Comparison of ENCODE assay signal across 15 cellular contexts in genomic region chr20:1817577-1818211, GRCh38.
A peak's percentile ranks its signal among the peaks of the same experiment; 100 is the strongest.
DNase-seq lines count a peak whose midpoint lies in the region; ATAC-seq and TF ChIP-seq lines count a peak whose summit lies in the region.
"Had no signal": no experiment of that assay in that cellular context is flagged by ENCODE, and none has a peak within 500 bp of the region (broad histone marks: within the 10 kb centered on the region; RNA-seq: fewer than 3 reads in every experiment).

No MANE protein-coding gene starts in this region.

- TF ChIP-seq CTCF in DND-41 (IDR thresholded peaks at IDR 0.05; ENCODE audit: borderline replicate concordance, extremely low read depth, low read length, poor library complexity, severe bottlenecking) (no peak), adrenal gland (IDR thresholded peaks at IDR 0.05) (no peak), neural progenitor cell (IDR thresholded peaks at IDR 0.05) (no peak)

- H3K4me2 ChIP-seq in DND-41 (ENCODE audit: insufficient read depth, low read length) (no peak overlapping the region; the same call in 1 of the 2 replicates), neural progenitor cell (no peak overlapping the region)

- DNase-seq in DND-41, result peak; percentile 13
- DNase-seq in adrenal gland, result peak in 4 of 7 donors; percentile 6 to 42 (median 18)
- DNase-seq in left lobe of liver (ENCODE audit: low spot score), result peak; percentile 40
- no peak for DNase-seq in stimulated activated CD4-positive, alpha-beta T cell treated with anti-CD3 and anti-CD28 coated beads, Interleukin-15, amount 100 ng/mL, for 24 hours
- no peak for DNase-seq in activated CD8-positive, alpha-beta memory T cell treated with anti-CD3 and anti-CD28 coated beads for 24 hours
- DNase-seq in HuH-7.5 (ENCODE audit: low spot score), result no peak
- DNase-seq in neural progenitor cell (ENCODE audit: low spot score), result no peak
- DNase-seq: activated CD4-positive, alpha-beta T cell treated with anti-CD3 and anti-CD28 coated beads, Interleukin-2, amount 10 ng/mL, durations not matched to agents 24 days and 14 days; BE2C; DMS53; immature natural killer cell; Kasumi-1; NCI-H146; stomach had no signal

- H3K36me3 ChIP-seq in DND-41 (ENCODE audit: insufficient read depth, low read length), result no peaks in the 10 kb centered on the region
- no peaks in the 10 kb centered on the region for H3K36me3 ChIP-seq in adrenal gland (replicated peaks in 1 of 2)
- no peaks in the 10 kb centered on the region for H3K36me3 ChIP-seq in neural progenitor cell
- H3K36me3 ChIP-seq: BE2C, stomach had no signal

- H3K79me2 ChIP-seq in DND-41 (ENCODE audit: insufficient read depth, low read length) (no peaks in the 10 kb centered on the region), neural progenitor cell (ENCODE audit: low read depth) (no peaks in the 10 kb centered on the region)

- no peaks in the 10 kb centered on the region for H3K27me3 Mint-ChIP-seq in stimulated activated memory B cell treated with anti-CD40 and anti-IgM and Interleukin-4, amounts not matched to agents 10 μg/mL and 1 μg/mL and 100 μg/mL, for 72 hours
- peaks cover 6% of the 10 kb centered on the region for H3K27me3 Mint-ChIP-seq in neural progenitor cell (ENCODE audit: insufficient read depth, low read depth)

- peak; percentile 13; the same call in 1 of the 3 replicates for ATAC-seq in DND-41 (ENCODE audit: insufficient read depth, low read depth)
- ATAC-seq in left lobe of liver, result no peak
- no peak for ATAC-seq in stimulated activated memory B cell treated with anti-CD40 and anti-IgM and Interleukin-4, amounts not matched to agents 10 μg/mL and 1 μg/mL and 100 μg/mL, for 72 hours

- intact Hi-C loops in adrenal gland (cut with DNase I), result no loop called here

- H3K4me1 ChIP-seq in DND-41 (ENCODE audit: insufficient read depth, low read length) (peaks cover 18% of the 10 kb centered on the region), adrenal gland (replicated peaks in 1 of 2) (peaks cover 20 to 33% of the 10 kb centered on the region in 2 donors), neural progenitor cell (peaks cover 34% of the 10 kb centered on the region)
- H3K4me1 ChIP-seq: BE2C had no signal

- H3K4me1 Mint-ChIP-seq in stimulated activated memory B cell treated with anti-CD40 and anti-IgM and Interleukin-4, amounts not matched to agents 10 μg/mL and 1 μg/mL and 100 μg/mL, for 72 hours, result peaks cover 60% of the 10 kb centered on the region
- H3K4me1 Mint-ChIP-seq in neural progenitor cell, result peaks cover 46% of the 10 kb centered on the region
- H3K4me1 Mint-ChIP-seq: immature natural killer cell had no signal

- H2AFZ ChIP-seq in DND-41 (ENCODE audit: low read depth, low read length), result no peak overlapping the region
- no peak overlapping the region for H2AFZ ChIP-seq in neural progenitor cell (replicated peaks)

- 92 to 98% (median 96%) methylated on average over 4 to 6 of the region's 6 CpGs for WGBS in adrenal gland, 4 donors

- H3K9ac ChIP-seq in DND-41 (ENCODE audit: low read depth, low read length) (no peak overlapping the region), neural progenitor cell (no peak overlapping the region)

- TF ChIP-seq POLR2A in adrenal gland (IDR thresholded peaks at IDR 0.05), result no peak

- no peak overlapping the region for H3K4me3 Mint-ChIP-seq in stimulated activated memory B cell treated with anti-CD40 and anti-IgM and Interleukin-4, amounts not matched to agents 10 μg/mL and 1 μg/mL and 100 μg/mL, for 72 hours
- H3K4me3 Mint-ChIP-seq in neural progenitor cell, result no peak overlapping the region
- H3K4me3 Mint-ChIP-seq: activated CD4-positive, alpha-beta T cell treated with anti-CD3 and anti-CD28 coated beads, Interleukin-2, amount 10 ng/mL, durations not matched to agents 24 days and 14 days; immature natural killer cell had no signal

- H3K4me3 ChIP-seq in DND-41 (ENCODE audit: low read depth in 1 of 2, low read length in 2 of 2) (no peak overlapping the region), adrenal gland (no peak overlapping the region), neural progenitor cell (no peak overlapping the region)
- H3K4me3 ChIP-seq: stomach had no signal

- peaks cover 6% of the 10 kb centered on the region for H3F3A ChIP-seq in neural progenitor cell (ENCODE audit: low read depth)

- no peak overlapping the region for H3K27ac ChIP-seq in DND-41 (ENCODE audit: low read length)
- H3K27ac ChIP-seq in adrenal gland, result peak overlapping the region in 1 of 5 donors; percentile 30
- no peak overlapping the region for H3K27ac ChIP-seq in neural progenitor cell

- peaks cover 31% of the 10 kb centered on the region for H3K27me3 ChIP-seq in DND-41 (ENCODE audit: insufficient read depth, low read length, poor library complexity)
- no peaks in the 10 kb centered on the region for H3K27me3 ChIP-seq in adrenal gland
- H3K27me3 ChIP-seq in neural progenitor cell, result no peaks in the 10 kb centered on the region
- H3K27me3 ChIP-seq: BE2C, stomach had no signal

- H4K20me1 ChIP-seq in DND-41 (ENCODE audit: insufficient read depth, low read length) (0 out of 2 replicates have a peak, but pooled peaks cover 4% of the 10 kb centered on the region), neural progenitor cell (ENCODE audit: low read depth) (no peaks in the 10 kb centered on the region)

- H3K36me3 Mint-ChIP-seq in stimulated activated memory B cell treated with anti-CD40 and anti-IgM and Interleukin-4, amounts not matched to agents 10 μg/mL and 1 μg/mL and 100 μg/mL, for 72 hours, result peaks cover 13% of the 10 kb centered on the region
- no peaks in the 10 kb centered on the region for H3K36me3 Mint-ChIP-seq in neural progenitor cell

- peak overlapping the region; percentile 20 for H3K27ac Mint-ChIP-seq in stimulated activated memory B cell treated with anti-CD40 and anti-IgM and Interleukin-4, amounts not matched to agents 10 μg/mL and 1 μg/mL and 100 μg/mL, for 72 hours
- H3K27ac Mint-ChIP-seq in neural progenitor cell, result no peak overlapping the region
- H3K27ac Mint-ChIP-seq: activated CD4-positive, alpha-beta T cell treated with anti-CD3 and anti-CD28 coated beads, Interleukin-2, amount 10 ng/mL, durations not matched to agents 24 days and 14 days; immature natural killer cell had no signal

- H3K9me3 ChIP-seq in DND-41 (ENCODE audit: insufficient read depth, low read length, severe bottlenecking) (peaks cover 7% of the 10 kb centered on the region), adrenal gland (replicated peaks in 1 of 3) (peaks cover 0 to 5% (median 5%) of the 10 kb centered on the region in 3 donors), neural progenitor cell (ENCODE audit: low read depth) (no peaks in the 10 kb centered on the region)
- H3K9me3 ChIP-seq: BE2C had no signal

- H3K9me3 Mint-ChIP-seq in stimulated activated memory B cell treated with anti-CD40 and anti-IgM and Interleukin-4, amounts not matched to agents 10 μg/mL and 1 μg/mL and 100 μg/mL, for 72 hours, result peaks cover 3% of the 10 kb centered on the region
- peaks cover 14% of the 10 kb centered on the region for H3K9me3 Mint-ChIP-seq in neural progenitor cell

Comparison
In these comparisons a context has a peak if more than half of its experiments do, and no peak if none do; other contexts are left out.
1. DNase-seq: peak in DND-41 (single experiment), adrenal gland (4 of 7) and left lobe of liver (single experiment); none in stimulated activated CD4-positive, alpha-beta T cell treated with anti-CD3 and anti-CD28 coated beads, Interleukin-15, amount 100 ng/mL, for 24 hours (single experiment), activated CD8-positive, alpha-beta memory T cell treated with anti-CD3 and anti-CD28 coated beads for 24 hours (single experiment), HuH-7.5 (single experiment) and neural progenitor cell (single experiment).